Comparison of ENCODE assay signal across 9 cellular contexts in the genomic region with DNA sequence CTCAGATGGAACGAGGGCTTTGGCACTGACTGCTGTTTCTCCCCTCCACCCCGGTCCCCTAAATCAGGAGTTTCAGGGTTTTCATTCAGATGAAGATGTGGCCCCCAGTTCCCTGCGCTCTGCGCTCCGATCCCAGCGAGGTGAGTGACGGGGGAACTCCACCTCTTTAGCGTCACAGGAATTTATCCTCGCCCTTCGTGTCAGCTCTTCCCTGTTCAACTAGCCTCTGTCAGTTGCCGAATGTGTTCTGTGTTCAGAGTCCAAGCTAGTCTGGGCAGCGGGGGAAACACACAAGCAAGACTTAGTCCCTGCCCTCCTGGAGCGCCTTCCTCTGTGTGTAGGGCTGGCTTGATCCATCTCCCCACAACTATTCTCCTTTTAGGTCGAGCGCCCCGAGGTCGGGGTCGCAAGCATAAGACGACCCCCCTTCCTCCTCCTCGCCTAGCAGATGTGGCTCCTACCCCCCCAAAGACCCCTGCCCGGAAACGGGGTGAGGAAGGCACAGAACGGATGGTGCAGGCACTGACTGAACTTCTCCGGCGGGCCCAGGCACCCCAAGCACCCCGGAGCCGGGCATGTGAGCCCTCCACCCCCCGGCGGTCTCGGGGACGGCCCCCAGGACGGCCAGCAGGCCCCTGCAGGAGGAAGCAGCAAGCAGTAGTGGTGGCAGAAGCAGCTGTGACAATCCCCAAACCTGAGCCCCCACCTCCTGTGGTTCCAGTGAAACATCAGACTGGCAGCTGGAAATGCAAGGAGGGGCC. TPM values are rescaled to one million over a fixed set of nuclear protein-coding genes. Genes with fewer than 3 reads are reported as not detected.
DNase-seq lines count a peak whose midpoint lies in the region; ATAC-seq and TF ChIP-seq lines count a peak whose summit lies in the region.
"Had no signal": no experiment of that assay in that cellular context is flagged by ENCODE, and none has a peak within 500 bp of the region (broad histone marks: within the 10 kb centered on the region; RNA-seq: fewer than 3 reads in every experiment).

No MANE protein-coding gene starts in this region.

- H3K4me1 ChIP-seq in CD8-positive, alpha-beta memory T cell (ENCODE audit: insufficient read depth, low read length) = peaks cover 35% of the 10 kb centered on the region
- peaks cover 9% of the 10 kb centered on the region for H3K4me1 ChIP-seq in NT2/D1 (ENCODE audit: insufficient read depth, insufficient read length)
- peaks cover 30% of the 10 kb centered on the region for H3K4me1 ChIP-seq in effector memory CD4-positive, alpha-beta T cell (ENCODE audit: control insufficient read depth, insufficient read depth, low read length, poor library complexity, severe bottlenecking)

- no peaks in the 10 kb centered on the region for H3K27me3 ChIP-seq in CD8-positive, alpha-beta memory T cell (ENCODE audit: insufficient read depth, low read length, poor library complexity, severe bottlenecking)
- H3K27me3 ChIP-seq in NT2/D1 (ENCODE audit: insufficient read depth, insufficient read length) = no peaks in the 10 kb centered on the region
- no peaks in the 10 kb centered on the region for H3K27me3 ChIP-seq in effector memory CD4-positive, alpha-beta T cell (replicated peaks; ENCODE audit: control insufficient read depth, insufficient read depth, low read length, poor library complexity, severe bottlenecking)

- peaks cover 25% of the 10 kb centered on the region for H3K36me3 ChIP-seq in CD8-positive, alpha-beta memory T cell (ENCODE audit: insufficient read depth, low read length)
- H3K36me3 ChIP-seq in NT2/D1 (ENCODE audit: insufficient read depth, insufficient read length, low read length) = peaks cover 48% of the 10 kb centered on the region
- peaks cover 38% of the 10 kb centered on the region for H3K36me3 ChIP-seq in effector memory CD4-positive, alpha-beta T cell (ENCODE audit: control insufficient read depth, insufficient read depth, low read length)

- no peak for TF ChIP-seq CTCF in neural crest cell (conservative IDR thresholded peaks at IDR 0.05)

- peak overlapping the region; percentile 76 for H3K27ac ChIP-seq in CD8-positive, alpha-beta memory T cell (ENCODE audit: low read depth, low read length)
- no peak overlapping the region for H3K27ac ChIP-seq in effector memory CD4-positive, alpha-beta T cell (ENCODE audit: insufficient read depth, low read length, poor library complexity, severe bottlenecking)

- no peak for ATAC-seq in GM19023 (IDR thresholded peaks at IDR 0.05; ENCODE audit: unreplicated experiment)

- no peaks in the 10 kb centered on the region for H3K9me3 ChIP-seq in CD8-positive, alpha-beta memory T cell (ENCODE audit: low read length)
- no peaks in the 10 kb centered on the region for H3K9me3 ChIP-seq in NT2/D1 (ENCODE audit: insufficient read depth, low read length)
- H3K9me3 ChIP-seq in effector memory CD4-positive, alpha-beta T cell (ENCODE audit: control insufficient read depth, low read length) = no peaks in the 10 kb centered on the region

- peaks cover 28 to 50% (median 33%) of the 10 kb centered on the region in 3 donors for H3K4me1 Mint-ChIP-seq in CD8-positive, alpha-beta memory T cell
- peaks cover 32% of the 10 kb centered on the region for H3K4me1 Mint-ChIP-seq in neural crest cell

- peak overlapping the region; percentile 90 for H3K9ac ChIP-seq in NT2/D1 (ENCODE audit: insufficient read length, low read depth)

- H3K9me3 Mint-ChIP-seq in CD8-positive, alpha-beta memory T cell = no peaks in the 10 kb centered on the region
- H3K9me3 Mint-ChIP-seq in neural crest cell = no peaks in the 10 kb centered on the region

- H3K4me3 Mint-ChIP-seq in CD8-positive, alpha-beta memory T cell = peak overlapping the region; percentile 86 to 95 (median 90)
- peak overlapping the region; percentile 95 for H3K4me3 Mint-ChIP-seq in neural crest cell

- peaks cover 4 to 56% (median 5%) of the 10 kb centered on the region in 3 donors for H3K36me3 Mint-ChIP-seq in CD8-positive, alpha-beta memory T cell
- peaks cover 2% of the 10 kb centered on the region for H3K36me3 Mint-ChIP-seq in neural crest cell (ENCODE audit: low read depth)

- CTCF ChIA-PET in CD8-positive, alpha-beta memory T cell (lab: Charles Lee) = interaction anchor here (0.6 to 1.4 kb wide), 4 partner anchors 18 to 107 kb away, joined by 3 to 5 read pairs (median 4); a partner anchor contains a TSS

- H3K4me3 ChIP-seq in CD8-positive, alpha-beta memory T cell (ENCODE audit: low read length) = peak overlapping the region; percentile 72
- no peak overlapping the region for H3K4me3 ChIP-seq in NT2/D1 (ENCODE audit: insufficient read length, low read depth)
- H3K4me3 ChIP-seq in effector memory CD4-positive, alpha-beta T cell (ENCODE audit: insufficient read depth, low read depth, low read length, poor library complexity, severe bottlenecking) = peak overlapping the region; percentile 61

- H3K27me3 Mint-ChIP-seq in CD8-positive, alpha-beta memory T cell = peaks cover 0 to 2% of the 10 kb centered on the region in 2 donors
- H3K27me3 Mint-ChIP-seq in neural crest cell (ENCODE audit: low read depth) = no peaks in the 10 kb centered on the region

- no peak for DNase-seq in CD8-positive, alpha-beta memory T cell
- no peak for DNase-seq in NT2/D1 (ENCODE audit: low read depth, low spot score)
- DNase-seq in effector memory CD4-positive, alpha-beta T cell = no peak
- no peak for DNase-seq in neural crest cell (ENCODE audit: low read depth, low spot score)
- no peak for DNase-seq in NCI-H1105 (lab: John Stamatoyannopoulos, UW)
- DNase-seq in GDM1 (lab: John Stamatoyannopoulos, UW) = no peak
- DNase-seq in NCI-H187 (lab: John Stamatoyannopoulos, UW) = no peak
- DNase-seq: effector CD8-positive, alpha-beta T cell had no signal

- H3K27ac Mint-ChIP-seq in CD8-positive, alpha-beta memory T cell = peak overlapping the region; percentile 19 to 93 (median 75)
- peak overlapping the region; percentile 67 for H3K27ac Mint-ChIP-seq in neural crest cell (ENCODE audit: unreplicated experiment)

- POLR2A ChIA-PET in CD8-positive, alpha-beta memory T cell (lab: Charles Lee) = interaction anchor here (0.5 to 1.9 kb wide), 7 partner anchors 7 to 28 kb away, joined by 3 to 11 read pairs (median 5); a partner anchor contains a TSS

RNA-seq across cellular contexts. Expression of a gene that starts 1.8 kb away (rescaled TPM):
- total RNA-seq in CD8-positive, alpha-beta memory T cell = 10 to 100 TPM; 62.6 to 67.8 TPM
- 2.9 TPM for polyA plus RNA-seq in CD8-positive, alpha-beta memory T cell
- 60.1 and 64.2 TPM in 2 replicates for total RNA-seq in neural crest cell

RNA-seq across cellular contexts. Expression of a gene that starts 15.2 kb away (rescaled TPM):
- 100 to 1,000 TPM; 223 to 225 TPM for total RNA-seq in CD8-positive, alpha-beta memory T cell
- 0.77 TPM for polyA plus RNA-seq in CD8-positive, alpha-beta memory T cell
- total RNA-seq in neural crest cell = not detected in 2 replicates

RNA-seq across cellular contexts. Expression of a gene that starts 22.7 kb away (rescaled TPM):
- 100 to 1,000 TPM; 108 to 110 TPM for total RNA-seq in CD8-positive, alpha-beta memory T cell
- 96.7 TPM for polyA plus RNA-seq in CD8-positive, alpha-beta memory T cell
- 4.2 and 6.3 TPM in 2 replicates for total RNA-seq in neural crest cell

RNA-seq across cellular contexts. Expression of a gene that starts 25.6 kb away (rescaled TPM):
- total RNA-seq in CD8-positive, alpha-beta memory T cell = 10 to 100 TPM; 29.0 to 32.2 TPM
- 37.5 TPM for polyA plus RNA-seq in CD8-positive, alpha-beta memory T cell
- 19.4 and 21.6 TPM in 2 replicates for total RNA-seq in neural crest cell

RNA-seq across cellular contexts. Expression of a gene that starts 25.9 kb away (rescaled TPM):
- 10 to 100 TPM; 50.8 to 57.8 TPM for total RNA-seq in CD8-positive, alpha-beta memory T cell
- 101 TPM for polyA plus RNA-seq in CD8-positive, alpha-beta memory T cell
- 67.3 and 69.2 TPM in 2 replicates for total RNA-seq in neural crest cell

Comparison
In these comparisons a context has a peak if more than half of its experiments do, and no peak if none do; other contexts are left out.
1. RNA of a gene that starts 15.2 kb away (total RNA-seq): 223 to 225 TPM in CD8-positive, alpha-beta memory T cell; not detected in neural crest cell; every median in the first group is over 100 times any median in the second.
2. RNA of a gene that starts 22.7 kb away (total RNA-seq): 108 to 110 TPM in CD8-positive, alpha-beta memory T cell; 4.2 to 6.3 TPM in neural crest cell; every median in the first group is over 10 times any median in the second.